Comparison of ENCODE assay signal across 25 cellular contexts in genomic region chr3:45103334-45103733, GRCh38. TPM values are rescaled to one million over a fixed set of nuclear protein-coding genes. Genes with fewer than 3 reads are reported as not detected.
DNase-seq lines count a peak whose midpoint lies in the region; ATAC-seq, FAIRE-seq and TF ChIP-seq lines count a peak whose summit lies in the region.
"Had no signal": no experiment of that assay in that cellular context is flagged by ENCODE, and none has a peak within 500 bp of the region (broad histone marks: within the 10 kb centered on the region; RNA-seq: fewer than 3 reads in every experiment).

No MANE protein-coding gene starts in this region.

- H3K4me3 Mint-ChIP-seq in CD4-positive, CD25-positive, alpha-beta regulatory T cell: no peak overlapping the region
- H3K4me3 Mint-ChIP-seq in natural killer cell treated with Interleukin-12 subunit alpha and Interleukin-12 subunit beta and Interleukin-15 and Interleukin-18, amount 100 ng/mL, for 72 hours: peak overlapping the region; percentile 44
- H3K4me3 Mint-ChIP-seq: CD4-positive, alpha-beta memory T cell; GM23338; IgD-negative memory B cell had no signal

- H3K9me3 Mint-ChIP-seq in CD4-positive, CD25-positive, alpha-beta regulatory T cell: peaks cover 0 to 4% (median 0%) of the 10 kb centered on the region in 7 donors
- H3K9me3 Mint-ChIP-seq in natural killer cell treated with Interleukin-12 subunit alpha and Interleukin-12 subunit beta and Interleukin-15 and Interleukin-18, amount 100 ng/mL, for 72 hours: no peaks in the 10 kb centered on the region
- H3K9me3 Mint-ChIP-seq: GM23338 had no signal

- in situ Hi-C loops in IMR-90 (cut with MboI; ENCODE audit: low sequenced_read_pairs): no loop called here
- in situ Hi-C loops in K562 (cut with MboI): no loop called here

- H3K4me2 ChIP-seq in IMR-90 (ENCODE audit: low read depth, low read length): no peak overlapping the region
- peak overlapping the region; percentile 57 for H3K4me2 ChIP-seq in K562 (ENCODE audit: insufficient read depth, low read length)
- H3K4me2 ChIP-seq: BLaER1, GM23338 had no signal

- H3K4ac ChIP-seq in IMR-90 (ENCODE audit: low read depth, low read length): peak overlapping the region; percentile 45; the same call in 1 of the 2 replicates

- FAIRE-seq in K562 (lab: Jason Lieb, UNC): no peak
- FAIRE-seq: GM12878 had no signal

- H3K14ac ChIP-seq in IMR-90 (replicated peaks; ENCODE audit: low read depth, low read length): no peak overlapping the region

- TF ChIP-seq CTCF in IMR-90 (conservative IDR thresholded peaks at IDR 0.05; ENCODE audit: low read depth, low read length): no peak
- no peak for TF ChIP-seq CTCF in K562 (IDR thresholded peaks at IDR 0.05 in 2 of 3, conservative IDR thresholded peaks at IDR 0.05 in 1 of 3; ENCODE audit: insufficient read depth in 2 of 3, low read depth in 1 of 3, low read length in 3 of 3)

- no peak overlapping the region for H3K27ac ChIP-seq in CD4-positive, CD25-positive, alpha-beta regulatory T cell (ENCODE audit: insufficient read depth, low read length, poor library complexity, severe bottlenecking)
- H3K27ac ChIP-seq in IMR-90 (ENCODE audit: insufficient read depth, low read length) (no peak overlapping the region), K562 (ENCODE audit: extremely low read depth, low read depth, low read length) (peak overlapping the region; percentile 84)
- H3K27ac ChIP-seq: BLaER1, Peyer's patch had no signal

- H2BK20ac ChIP-seq in IMR-90 (ENCODE audit: low read depth, low read length): peak overlapping the region; percentile 39; the same call in 1 of the 2 replicates

- no peak overlapping the region for H4K5ac ChIP-seq in IMR-90 (ENCODE audit: low read depth, low read length)

- H3K18ac ChIP-seq in IMR-90 (ENCODE audit: low read depth, low read length): peak overlapping the region; percentile 19; the same call in 1 of the 2 replicates

- H2AFZ ChIP-seq in IMR-90 (replicated peaks; ENCODE audit: low read length, poor library complexity): no peak overlapping the region
- peak overlapping the region; percentile 48 for H2AFZ ChIP-seq in K562 (ENCODE audit: low read depth, low read length)
- H2AFZ ChIP-seq: GM23338 had no signal

- no peak overlapping the region for H3K4me3 ChIP-seq in CD4-positive, CD25-positive, alpha-beta regulatory T cell (ENCODE audit: low read depth, low read length)
- H3K4me3 ChIP-seq in IMR-90 (ENCODE audit: insufficient read depth, low read depth, low read length) (no peak overlapping the region), K562 (no peak overlapping the region)
- H3K4me3 ChIP-seq: BLaER1, GM12878, GM23338, MG63, Peyer's patch had no signal

- H3K36me3 ChIP-seq in CD4-positive, CD25-positive, alpha-beta regulatory T cell (ENCODE audit: control insufficient read depth, insufficient read depth, low read length): no peaks in the 10 kb centered on the region
- 0 out of 2 replicates have a peak, but pooled peaks cover 1% of the 10 kb centered on the region for H3K36me3 ChIP-seq in IMR-90 (ENCODE audit: control insufficient read depth, insufficient read depth, low read length)
- H3K36me3 ChIP-seq in K562 (ENCODE audit: control insufficient read depth, insufficient read depth, low read length): peaks cover 15% of the 10 kb centered on the region
- H3K36me3 ChIP-seq: BLaER1, MG63 had no signal

- H3K9ac ChIP-seq in IMR-90 (ENCODE audit: low read depth, low read length) (no peak overlapping the region), K562 (ENCODE audit: insufficient read depth in 1 of 2, low read depth in 2 of 2, low read length in 2 of 2) (peak overlapping the region in 1 of 2 experiments; percentile 55; a peak in 2 of 4 replicates)
- H3K9ac ChIP-seq: BLaER1 had no signal

- H3K79me1 ChIP-seq in IMR-90 (ENCODE audit: low read depth in 1 of 2, low read length in 2 of 2): peaks cover 0 to 14% of the 10 kb centered on the region in 2 experiments; a peak in 2 of 4 replicates

- no peak for TF ChIP-seq POLR2A in IMR-90 (IDR thresholded peaks at IDR 0.05; ENCODE audit: low read depth, low read length)
- no peak for TF ChIP-seq POLR2A in K562 (conservative IDR thresholded peaks at IDR 0.05)

- H3K4me1 Mint-ChIP-seq in CD4-positive, CD25-positive, alpha-beta regulatory T cell: peaks cover 9 to 66% (median 32%) of the 10 kb centered on the region in 4 donors
- peaks cover 49 to 50% of the 10 kb centered on the region in 2 donors for H3K4me1 Mint-ChIP-seq in natural killer cell treated with Interleukin-12 subunit alpha and Interleukin-12 subunit beta and Interleukin-15 and Interleukin-18, amount 100 ng/mL, for 72 hours (ENCODE audit: low read depth in 2 of 2)
- H3K4me1 Mint-ChIP-seq: GM23338 had no signal

- no peak for ATAC-seq in CD4-positive, CD25-positive, alpha-beta regulatory T cell (ENCODE audit: low read depth in 2 of 2)
- ATAC-seq in IMR-90 (ENCODE audit: low read depth): no peak
- ATAC-seq in K562: no peak
- ATAC-seq in natural killer cell treated with Interleukin-12 subunit alpha and Interleukin-12 subunit beta and Interleukin-15 and Interleukin-18, amount 100 ng/mL, for 72 hours: no peak
- ATAC-seq in HG03280 (IDR thresholded peaks at IDR 0.05; ENCODE audit: unreplicated experiment): no peak
- ATAC-seq: GM12878, GM23338, SK-N-SH treated with all-trans-retinoic acid at 6 μM for 48 hours had no signal

- peak overlapping the region; percentile 59 for H2AK5ac ChIP-seq in IMR-90 (ENCODE audit: low read depth, low read length)

- H3K36me3 Mint-ChIP-seq in CD4-positive, CD25-positive, alpha-beta regulatory T cell: peaks cover 6% of the 10 kb centered on the region
- H3K36me3 Mint-ChIP-seq in natural killer cell treated with Interleukin-12 subunit alpha and Interleukin-12 subunit beta and Interleukin-15 and Interleukin-18, amount 100 ng/mL, for 72 hours: peaks cover 6% of the 10 kb centered on the region
- H3K36me3 Mint-ChIP-seq: CD4-positive, alpha-beta memory T cell had no signal

- peaks cover 12% of the 10 kb centered on the region; the same call in 1 of the 3 replicates for H3K79me2 ChIP-seq in K562 (ENCODE audit: control insufficient read depth, insufficient read depth, low read length)

- TF ChIP-seq RAD21 in IMR-90 (IDR thresholded peaks at IDR 0.05; ENCODE audit: low read length): no peak
- no peak for TF ChIP-seq RAD21 in K562 (CRISPR knock-in tag; conservative IDR thresholded peaks at IDR 0.05 in 1 of 2, IDR thresholded peaks at IDR 0.05 in 1 of 2)

- H3K9me1 ChIP-seq in IMR-90 (ENCODE audit: insufficient read depth, low read length) (peaks cover 14% of the 10 kb centered on the region), K562 (ENCODE audit: control insufficient read depth, insufficient read depth, low read length) (no peaks in the 10 kb centered on the region)

- peak overlapping the region; percentile 100 for H2BK120ac ChIP-seq in IMR-90 (ENCODE audit: low read depth, low read length)

- H3K27ac Mint-ChIP-seq in CD4-positive, CD25-positive, alpha-beta regulatory T cell: peak overlapping the region in 2 of 3 donors; percentile 15 to 23
- peak overlapping the region in 1 of 2 donors; percentile 7 for H3K27ac Mint-ChIP-seq in natural killer cell treated with Interleukin-12 subunit alpha and Interleukin-12 subunit beta and Interleukin-15 and Interleukin-18, amount 100 ng/mL, for 72 hours
- H3K27ac Mint-ChIP-seq: CD4-positive, alpha-beta memory T cell; GM23338; IgD-negative memory B cell had no signal

- peak overlapping the region; percentile 77; the same call in 2 of the 3 replicates for H2BK15ac ChIP-seq in IMR-90 (ENCODE audit: low read depth, low read length)

- peaks cover 35% of the 10 kb centered on the region for H3K4me1 ChIP-seq in CD4-positive, CD25-positive, alpha-beta regulatory T cell (ENCODE audit: control insufficient read depth, insufficient read depth, low read length, poor library complexity, severe bottlenecking)
- H3K4me1 ChIP-seq in IMR-90 (ENCODE audit: control insufficient read depth, insufficient read depth, low read length): peaks cover 11% of the 10 kb centered on the region
- peaks cover 30 to 75% of the 10 kb centered on the region in 2 experiments for H3K4me1 ChIP-seq in K562 (replicated peaks in 1 of 2; ENCODE audit: control insufficient read depth in 2 of 2, insufficient read depth in 2 of 2, low read length in 2 of 2)

- POLR2A ChIA-PET in IMR-90 (lab: Charles Lee; ENCODE audit: unreplicated experiment): no interaction called here
- POLR2A ChIA-PET in K562 (lab: Yijun Ruan, JAX): interaction anchor here (1.0 to 1.4 kb wide), 2 partner anchors 17 to 18 kb away, joined by 3 read pairs; no protein-coding TSS in a partner anchor

- peaks cover 5% of the 10 kb centered on the region for H3K27me3 ChIP-seq in CD4-positive, CD25-positive, alpha-beta regulatory T cell (ENCODE audit: control insufficient read depth, insufficient read depth, low read length)
- no peaks in the 10 kb centered on the region for H3K27me3 ChIP-seq in IMR-90 (ENCODE audit: control insufficient read depth, insufficient read depth, low read length)
- no peaks in the 10 kb centered on the region for H3K27me3 ChIP-seq in K562 (ENCODE audit: control insufficient read depth in 2 of 2, insufficient read depth in 2 of 2, low read length in 2 of 2)
- H3K27me3 ChIP-seq: BLaER1, MG63, Peyer's patch had no signal

- H3K27me3 Mint-ChIP-seq in CD4-positive, CD25-positive, alpha-beta regulatory T cell: peaks cover 18% of the 10 kb centered on the region
- H3K27me3 Mint-ChIP-seq in natural killer cell treated with Interleukin-12 subunit alpha and Interleukin-12 subunit beta and Interleukin-15 and Interleukin-18, amount 100 ng/mL, for 72 hours: peaks cover 31 to 32% of the 10 kb centered on the region in 2 donors

- DNase-seq in CD4-positive, CD25-positive, alpha-beta regulatory T cell: no peak
- no peak for DNase-seq in IMR-90
- DNase-seq in K562 (ENCODE audit: extremely low read depth in 1 of 4, low spot score in 3 of 4): no peak
- no peak for DNase-seq in natural killer cell treated with Interleukin-12 subunit alpha and Interleukin-12 subunit beta and Interleukin-15 and Interleukin-18, amount 100 ng/mL, for 72 hours (ENCODE audit: low spot score)
- no peak for DNase-seq in stimulated activated CD4-positive, alpha-beta T cell treated with anti-CD3 and anti-CD28 coated beads, Interleukin-2, amount 100 ng/mL, for 24 hours
- no peak for DNase-seq in NK-92 treated with Interleukin-12 subunit alpha and Interleukin-12 subunit beta, amount 100 ng/mL, for 24 hours (lab: John Stamatoyannopoulos, UW)
- DNase-seq: CD4-positive, alpha-beta memory T cell; DND-41; HCEC 1CT; Kasumi-1; MG63; NCI-H1417; NCI-H1694 treated with DMSO at 0.1 percent for 48 hours; NCI-H2081 treated with DMSO at 0.1 percent for 48 hours; NCI-H2171 treated with DMSO at 0.1 percent for 48 hours; NCI-H524 treated with DMSO at 0.1 percent for 48 hours; NCI-H82; Peyer's patch had no signal

- CTCF ChIA-PET in IMR-90 (lab: Yijun Ruan, JAX): interaction anchor here (0.6 kb wide), 1 partner anchor 106 kb away, joined by 4 read pairs; no protein-coding TSS in a partner anchor
- CTCF ChIA-PET in K562 (lab: Yijun Ruan, JAX; ENCODE audit: low intra/inter-chr PET ratio): interaction anchor here (0.5 kb wide), 1 partner anchor 222 kb away, joined by 3 read pairs; no protein-coding TSS in a partner anchor

- no peaks in the 10 kb centered on the region for H4K20me1 ChIP-seq in IMR-90 (ENCODE audit: insufficient read depth, low read length)
- no peaks in the 10 kb centered on the region for H4K20me1 ChIP-seq in K562 (replicated peaks; ENCODE audit: control insufficient read depth, insufficient read depth, low read length)
- H4K20me1 ChIP-seq: BLaER1 had no signal

- no peaks in the 10 kb centered on the region for H3K9me3 ChIP-seq in CD4-positive, CD25-positive, alpha-beta regulatory T cell (ENCODE audit: control insufficient read depth in 2 of 2, low read length in 2 of 2)
- no peaks in the 10 kb centered on the region for H3K9me3 ChIP-seq in IMR-90 (ENCODE audit: control insufficient read depth, insufficient read depth, low read length)
- 0 out of 2 replicates have a peak, but pooled peaks cover 11% of the 10 kb centered on the region for H3K9me3 ChIP-seq in K562 (replicated peaks; ENCODE audit: control insufficient read depth, insufficient read depth, low read depth, low read length)
- H3K9me3 ChIP-seq: MG63, Peyer's patch had no signal

- no peak overlapping the region; a peak in 1 of 4 replicates for H4K8ac ChIP-seq in IMR-90 (ENCODE audit: low read depth in 2 of 2, low read length in 2 of 2)

- H3K56ac ChIP-seq in IMR-90 (ENCODE audit: extremely low read depth, insufficient read depth, low read length): no peak overlapping the region

- no peak overlapping the region for H2AK9ac ChIP-seq in IMR-90 (replicated peaks; ENCODE audit: low read depth, low read length, poor library complexity)

- no peak overlapping the region for H2BK5ac ChIP-seq in IMR-90 (ENCODE audit: low read depth, low read length, poor library complexity, severe bottlenecking)

- WGBS in IMR-90 (ENCODE audit: extremely low coverage in 2 of 2, insufficient read length in 1 of 2), 2 experiments: no CpG with 5 or more reads among the region's 2 CpGs
- 69% methylated on average over 2 of the region's 2 CpGs for WGBS in K562 (ENCODE audit: insufficient coverage, low coverage, missing lambda C conversion rate)

- no peak for TF ChIP-seq EP300 in K562 (IDR thresholded peaks at IDR 0.05; ENCODE audit: low read length)

- no peak overlapping the region for H3K23ac ChIP-seq in IMR-90 (ENCODE audit: low read depth, low read length)

- no peak overlapping the region for H4K91ac ChIP-seq in IMR-90 (ENCODE audit: insufficient read depth, low read depth, low read length)

- dilution Hi-C loops in IMR-90 (cut with HindIII; ENCODE audit: low sequenced_read_pairs, unreplicated experiment): no loop called here

- intact Hi-C loops in IMR-90 (cut with micrococcal nuclease) (no loop called here), K562 (cut with micrococcal nuclease) (no loop called here)

- BruUV-seq in IMR-90 (replicated peaks; lab: Mats Ljungman, UMichigan): no TSS peak
- no TSS peak for BruUV-seq in K562 (replicated peaks; lab: Mats Ljungman, UMichigan)

RNA-seq across cellular contexts. Expression of gene CDCP1, which starts 42.8 kb away (rescaled TPM):
- total RNA-seq in CD4-positive, CD25-positive, alpha-beta regulatory T cell: 0.54 TPM
- 1 to 10 TPM in 2 of 4 donors, under 1 TPM in 2; 0.47 to 2.5 (median 1.5) TPM for polyA plus RNA-seq in CD4-positive, CD25-positive, alpha-beta regulatory T cell
- total RNA-seq in IMR-90 (2012; rRNA removed) (2.5 TPM in 2 replicates), K562 (2014; rRNA removed) (5.2 and 6.4 TPM in 2 replicates), K562 (2014; rRNA removed; fragmentation: Illumina TruSeq; extraction: Trizol) (5.5 and 6.5 TPM in 2 replicates), K562 (2015; rRNA removed; fragmentation: Illumina TruSeq; extraction: Trizol) (5.0 and 5.1 TPM in 2 replicates), K562 (2021) (13.9 and 16.4 TPM in 2 replicates)
- polyA plus RNA-seq in IMR-90 (2012; rRNA removed) (3.1 and 3.8 TPM in 2 replicates), K562 (2011; rRNA removed) (13.9 and 14.5 TPM in 2 replicates), K562 (2014; fragmentation: Illumina TruSeq; extraction: Trizol) (9.8 and 11.2 TPM in 2 replicates), K562 (2014; fragmentation: Nextera tagmentation; extraction: Ambion mirVana) (1 to 10 TPM; 3.9 to 4.8 TPM), K562 (2014; rRNA removed) (5.1 and 6.0 TPM in 2 replicates)
- polyA plus RNA-seq in IMR-90 (2012; cell fraction: cytosol; rRNA removed): 1.6 and 3.5 TPM in 2 replicates
- polyA plus RNA-seq in IMR-90 (2012; cell fraction: nucleus; rRNA removed; ENCODE audit: low replicate concordance): 1.5 and 3.9 TPM in 2 replicates
- 51.7 and 78.6 TPM in 2 replicates for total RNA-seq in K562 (2011; cell fraction: chromatin; rRNA removed; ENCODE audit: low replicate concordance)
- 37.6 and 51.9 TPM in 2 replicates for total RNA-seq in K562 (2011; cell fraction: nucleolus; rRNA removed)
- total RNA-seq in K562 (2011; cell fraction: nucleoplasm; rRNA removed): 53.8 and 71.8 TPM in 2 replicates
- 15.2 and 15.5 TPM in 2 replicates for polyA plus RNA-seq in K562 (2011; cell fraction: cytosol; rRNA removed)
- 13.1 and 19.9 TPM in 2 replicates for polyA plus RNA-seq in K562 (2011; cell fraction: nucleus; rRNA removed)
- 10.4 and 16.8 TPM in 2 replicates for polyA plus RNA-seq in K562 (2012)
- polyA minus RNA-seq in K562 (2011; rRNA and poly(A)+ RNA removed): 18.4 and 20.2 TPM in 2 replicates
- polyA minus RNA-seq in K562 (2011; cell fraction: cytosol; rRNA and poly(A)+ RNA removed): 19.9 and 20.8 TPM in 2 replicates
- 7.9 and 14.8 TPM in 2 replicates for polyA minus RNA-seq in K562 (2011; cell fraction: nucleus; rRNA and poly(A)+ RNA removed)
- total RNA-seq in natural killer cell treated with Interleukin-12 subunit alpha and Interleukin-12 subunit beta and Interleukin-15 and Interleukin-18, amount 100 ng/mL, for 72 hours: under 1 TPM; 0.29 to 0.36 TPM
- total RNA-seq: OCI-LY7 had no signal
- polyA plus RNA-seq: IgD-negative memory B cell had no signal
